Comparison of ENCODE assay signal across 9 cellular contexts in the genomic region with DNA sequence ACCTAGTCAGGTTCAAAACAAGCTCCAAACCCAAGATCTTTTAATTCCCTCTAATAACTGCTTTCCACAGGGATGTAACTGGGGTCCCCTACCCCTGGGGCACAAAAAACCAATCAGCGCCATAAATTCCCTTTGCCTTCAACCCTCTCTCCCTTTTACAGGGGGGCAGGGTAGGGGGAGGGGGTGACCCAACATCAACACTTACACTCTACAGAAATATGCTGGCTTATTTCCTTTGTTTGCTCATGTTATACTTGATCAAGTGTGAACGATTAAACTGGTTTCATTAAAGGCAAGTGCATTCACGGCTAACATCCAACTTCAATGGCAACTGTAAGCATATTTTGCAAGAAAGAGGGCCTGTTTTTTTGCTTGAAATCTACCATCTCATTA. TPM values are rescaled to one million over a fixed set of nuclear protein-coding genes. Genes with fewer than 3 reads are reported as not detected.
DNase-seq lines count a peak whose midpoint lies in the region; ATAC-seq and TF ChIP-seq lines count a peak whose summit lies in the region.
"Had no signal": no experiment of that assay in that cellular context is flagged by ENCODE, and none has a peak within 500 bp of the region (broad histone marks: within the 10 kb centered on the region; RNA-seq: fewer than 3 reads in every experiment).

No MANE protein-coding gene starts in this region.

- H3K9me3 ChIP-seq in iPS-20b (ENCODE audit: insufficient read depth, low read depth, low read length) (no peaks in the 10 kb centered on the region), spleen (no peaks in the 10 kb centered on the region)

- H3K9ac ChIP-seq in iPS-20b (ENCODE audit: low read depth, low read length) = peak overlapping the region; percentile 86; the same call in 1 of the 2 replicates

- H3K4me3 ChIP-seq in iPS-20b (ENCODE audit: low read length) = peak overlapping the region; percentile 96
- peak overlapping the region in 6 of 8 donors; percentile 3 to 90 (median 72) for H3K4me3 ChIP-seq in spleen

- H3K36me3 ChIP-seq in iPS-20b (ENCODE audit: insufficient read depth, low read depth, low read length) (no peaks in the 10 kb centered on the region; the same call in 1 of the 2 replicates), spleen (no peaks in the 10 kb centered on the region)

- no peak for TF ChIP-seq POLR2A in spleen (IDR thresholded peaks at IDR 0.05)

- H3K4me1 ChIP-seq in iPS-20b (ENCODE audit: insufficient read depth, low read length) (peaks cover 45% of the 10 kb centered on the region), spleen (peaks cover 15 to 89% (median 67%) of the 10 kb centered on the region in 6 donors)

- H3K27me3 ChIP-seq in iPS-20b (ENCODE audit: insufficient read depth, low read length) (no peaks in the 10 kb centered on the region), spleen (replicated peaks in 1 of 7) (peaks cover 0 to 86% (median 14%) of the 10 kb centered on the region in 7 donors)

- WGBS in spleen, 5 donors = 22 to 32% (median 27%) methylated on average over 3 of the region's 3 CpGs

- intact Hi-C loops in spleen (cut with DNase I; ENCODE audit: low total_unique reads) = loop anchor here (10.0 kb wide), 1 partner anchor 113 kb away; no protein-coding TSS in a partner anchor

- TF ChIP-seq CTCF in VCaP (conservative IDR thresholded peaks at IDR 0.05) (no peak), spleen (IDR thresholded peaks at IDR 0.05 in 8 of 11, conservative IDR thresholded peaks at IDR 0.05 in 3 of 11) (no peak)

- ATAC-seq in GM18519 (IDR thresholded peaks at IDR 0.05; ENCODE audit: low FRiP score, unreplicated experiment) = no peak

- DNase-seq in NCI-H1092 treated with DMSO at 0.1 percent for 48 hours (lab: John Stamatoyannopoulos, UW) (peak; percentile 15), NCI-H1092 (lab: John Stamatoyannopoulos, UW) (no peak), spleen (no peak), hypothalamus (lab: John Stamatoyannopoulos, UW) (no peak), SKM-1 treated with dmso at 0.1 percent for 144 hours (lab: John Stamatoyannopoulos, UW; ENCODE audit: unreplicated experiment) (no peak)
- DNase-seq: SIG-M5 had no signal

- H3K27ac ChIP-seq in VCaP (peak overlapping the region; percentile 99), iPS-20b (ENCODE audit: low read length) (peak overlapping the region; percentile 76), spleen (peak overlapping the region in 7 of 8 donors; percentile 92 to 97 (median 95))

RNA-seq across cellular contexts. Expression of a gene that starts 2.9 kb away (rescaled TPM):
- total RNA-seq in spleen = 10 to 100 TPM; 32.2 to 74.4 (median 52.0) TPM
- 10 to 100 TPM in 1 of 3 donors, 1 to 10 TPM in 2; 6.7 to 19.2 (median 7.0) TPM for polyA plus RNA-seq in spleen
